ENCODE assay signal across 2 cellular contexts in genomic region chr6:20263059-20263458, GRCh38.
TF ChIP-seq lines count a peak whose summit lies in the region.

No MANE protein-coding gene starts in this region.

TF ChIP-seq in HEK293, 187 proteins besides CTCF, POLR2A, EP300 and RAD21 (continued from another document):
- peak; percentile 29 for TF ChIP-seq SETDB1 (IDR thresholded peaks at IDR 0.05; ENCODE audit: insufficient read length, low read length)
- no peak for TF ChIP-seq ZNF311 (tag by site-specific recombination; IDR thresholded peaks at IDR 0.05; ENCODE audit: borderline replicate concordance)
- TF ChIP-seq ZEB2 (tag by site-specific recombination; IDR thresholded peaks at IDR 0.05) = no peak

TF ChIP-seq in K562, 482 proteins besides CTCF, POLR2A, EP300 and RAD21 (continued from another document):
- no peak for TF ChIP-seq MBD1 (CRISPR knock-in tag; IDR thresholded peaks at IDR 0.05)
- TF ChIP-seq HNRNPK (IDR thresholded peaks at IDR 0.05; ENCODE audit: low read depth, low read length, poor library complexity, severe bottlenecking) = no peak
- TF ChIP-seq USF2 (CRISPR knock-in tag; IDR thresholded peaks at IDR 0.05) = no peak
- no peak for TF ChIP-seq NONO (IDR thresholded peaks at IDR 0.05; ENCODE audit: low read depth in 2 of 2, low read length in 1 of 2)
- TF ChIP-seq ZBTB12 (CRISPR knock-in tag; IDR thresholded peaks at IDR 0.05) = no peak
- TF ChIP-seq EP400 (IDR thresholded peaks at IDR 0.05) = no peak
- peak; percentile 51; the same call in 1 of the 2 replicates for TF ChIP-seq BCOR (IDR thresholded peaks at IDR 0.05)
- TF ChIP-seq ADNP (tag; IDR thresholded peaks at IDR 0.05) = peak; percentile 35; the same call in 1 of the 2 replicates
- peak; percentile 79; the same call in 1 of the 2 replicates for TF ChIP-seq TRIM28 (IDR thresholded peaks at IDR 0.05)
- TF ChIP-seq NRF1 (conservative IDR thresholded peaks at IDR 0.05 in 1 of 2, IDR thresholded peaks at IDR 0.05 in 1 of 2) = no peak
- no peak for TF ChIP-seq CCNT2 (IDR thresholded peaks at IDR 0.05; ENCODE audit: borderline replicate concordance, extremely low read depth, insufficient read length, low read depth, low read length)
- TF ChIP-seq ZBTB49 (CRISPR knock-in tag; IDR thresholded peaks at IDR 0.05; ENCODE audit: borderline replicate concordance) = no peak
- TF ChIP-seq ELK1 (CRISPR knock-in tag; IDR thresholded peaks at IDR 0.05) = no peak
- no peak for TF ChIP-seq ATF2 (CRISPR knock-in tag; IDR thresholded peaks at IDR 0.05)
- TF ChIP-seq HDAC2 (IDR thresholded peaks at IDR 0.05) = no peak
- no peak for TF ChIP-seq PML (IDR thresholded peaks at IDR 0.05; ENCODE audit: low read length)
- TF ChIP-seq ESRRB (CRISPR knock-in tag; IDR thresholded peaks at IDR 0.05; ENCODE audit: borderline replicate concordance) = no peak
- peak; percentile 51; the same call in 1 of the 2 replicates for TF ChIP-seq SMARCA5 (IDR thresholded peaks at IDR 0.05)
- no peak for TF ChIP-seq ZNF212 (CRISPR knock-in tag; IDR thresholded peaks at IDR 0.05)
- TF ChIP-seq FOXK1 (CRISPR knock-in tag; IDR thresholded peaks at IDR 0.05; ENCODE audit: borderline replicate concordance) = no peak
